In genomic region chr7:44978511-44979366, GRCh38 we compare ENCODE assay signal across 9 cellular contexts. TPM values are rescaled to one million over a fixed set of nuclear protein-coding genes. Genes with fewer than 3 reads are reported as not detected.
DNase-seq lines count a peak whose midpoint lies in the region; ATAC-seq and TF ChIP-seq lines count a peak whose summit lies in the region.
"Had no signal": no experiment of that assay in that cellular context is flagged by ENCODE, and none has a peak within 500 bp of the region (broad histone marks: within the 10 kb centered on the region; RNA-seq: fewer than 3 reads in every experiment).

TSS of gene MYO1G (minus strand) at chr7:44979015. CDS start at chr7:44978961, 54 bp downstream.

- peaks cover 6% of the 10 kb centered on the region for H3K79me2 ChIP-seq in ACC112 (ENCODE audit: control insufficient read depth, insufficient read depth, low read length, unreplicated experiment)
- H3K79me2 ChIP-seq in fibroblast of lung (ENCODE audit: control insufficient read depth, insufficient read depth, low read length) = no peaks in the 10 kb centered on the region

- no peak for TF ChIP-seq CTCF in fibroblast of lung (conservative IDR thresholded peaks at IDR 0.05 in 1 of 2, IDR thresholded peaks at IDR 0.05 in 1 of 2; ENCODE audit: low read depth in 1 of 2, low read length in 2 of 2)

- H3K4me1 ChIP-seq in ACC112 (ENCODE audit: control insufficient read depth, insufficient read depth, low read length, unreplicated experiment) (peaks cover 27% of the 10 kb centered on the region), fibroblast of lung (ENCODE audit: control insufficient read depth, extremely low read depth, insufficient read depth, low read length) (peaks cover 8% of the 10 kb centered on the region)

- H3K27me3 ChIP-seq in ACC112 (ENCODE audit: insufficient read depth, low read length) = no peaks in the 10 kb centered on the region
- no peaks in the 10 kb centered on the region for H3K27me3 ChIP-seq in fibroblast of lung (ENCODE audit: control insufficient read depth, insufficient read depth, low read length)

- peak; percentile 67 to 70 for DNase-seq in activated CD4-positive, alpha-beta T cell treated with anti-CD3 and anti-CD28 coated beads, Interleukin-2, amount 50 U/mL, for 4 hours
- DNase-seq in fibroblast of lung (ENCODE audit: low read depth in 2 of 2) (no peak), NCI-H2107 treated with DMSO at 0.1 percent for 48 hours (lab: John Stamatoyannopoulos, UW; ENCODE audit: unreplicated experiment) (no peak), NCI-H345 treated with DMSO at 0.1 percent for 48 hours (lab: John Stamatoyannopoulos, UW; ENCODE audit: unreplicated experiment) (no peak)
- DNase-seq in stimulated activated CD4-positive, alpha-beta T cell treated with anti-CD3 and anti-CD28 coated beads, Interleukin-1b, Interleukin-23, amount 100 ng/mL, for 48 hours = peak; percentile 93

- H3K36me3 ChIP-seq in ACC112 (ENCODE audit: insufficient read depth, low read length) (peaks cover 9% of the 10 kb centered on the region; the same call in 1 of the 2 replicates), fibroblast of lung (ENCODE audit: control insufficient read depth, insufficient read depth, low read length) (peaks cover 9% of the 10 kb centered on the region)

- H3K9me3 ChIP-seq in fibroblast of lung (ENCODE audit: control insufficient read depth, insufficient read depth, low read depth, low read length) = no peaks in the 10 kb centered on the region

- H2AFZ ChIP-seq in ACC112 (ENCODE audit: low read length, unreplicated experiment) (no peak within 1 kb of the TSS), fibroblast of lung (ENCODE audit: low read length) (no peak within 1 kb of the TSS)

- H3K4me2 ChIP-seq in fibroblast of lung (ENCODE audit: extremely low read depth, insufficient read depth, low read length) = peak within 1 kb of the TSS; percentile 56

- H3K27ac ChIP-seq in ACC112 (ENCODE audit: low read depth, low read length) (peak within 1 kb of the TSS; percentile 75), fibroblast of lung (ENCODE audit: insufficient read depth, low read length) (no peak within 1 kb of the TSS)

- H3K4me3 ChIP-seq in ACC112 (ENCODE audit: low read depth, low read length) (no peak within 1 kb of the TSS), fibroblast of lung (replicated peaks in 1 of 4; ENCODE audit: control extremely low read depth in 1 of 4, insufficient read depth in 1 of 4, low read depth in 3 of 4, low read length in 4 of 4) (no peak within 1 kb of the TSS)

- H4K20me1 ChIP-seq in fibroblast of lung (ENCODE audit: control insufficient read depth, extremely low read depth, insufficient read depth, low read length) = no peaks in the 10 kb centered on the region

- no peak within 1 kb of the TSS for H3K9ac ChIP-seq in fibroblast of lung (ENCODE audit: insufficient read depth, low read length)

- peak; percentile 62 for ATAC-seq in GM19468 (IDR thresholded peaks at IDR 0.05; ENCODE audit: extremely low read depth, unreplicated experiment)
- peak; percentile 52 for ATAC-seq in HG03575 (IDR thresholded peaks at IDR 0.05; ENCODE audit: extremely low read depth, insufficient number of reproducible peaks, low FRiP score, unreplicated experiment)

RNA-seq across cellular contexts. Expression of gene MYO1G, which starts in this region (rescaled TPM):
- total RNA-seq in fibroblast of lung = under 0.01 TPM in 2 replicates
- polyA plus RNA-seq in fibroblast of lung = 0.02 and 0.10 TPM in 2 replicates
- polyA plus RNA-seq in fibroblast of lung (2012) = 0.08 TPM in 1 of 2 replicates, not detected in the other
- 0.19 TPM in 1 of 2 replicates, not detected in the other for polyA minus RNA-seq in fibroblast of lung (ENCODE audit: low replicate concordance)
- total RNA-seq: epithelial cell of proximal tubule had no signal

Comparison
In these comparisons a context has a peak if more than half of its experiments do, and no peak if none do; other contexts are left out.
1. DNase-seq: peak in activated CD4-positive, alpha-beta T cell treated with anti-CD3 and anti-CD28 coated beads, Interleukin-2, amount 50 U/mL, for 4 hours (2 of 2) and stimulated activated CD4-positive, alpha-beta T cell treated with anti-CD3 and anti-CD28 coated beads, Interleukin-1b, Interleukin-23, amount 100 ng/mL, for 48 hours (single experiment); none in fibroblast of lung (0 of 2), NCI-H2107 treated with DMSO at 0.1 percent for 48 hours (single experiment) and NCI-H345 treated with DMSO at 0.1 percent for 48 hours (single experiment).